In the genomic region with DNA sequence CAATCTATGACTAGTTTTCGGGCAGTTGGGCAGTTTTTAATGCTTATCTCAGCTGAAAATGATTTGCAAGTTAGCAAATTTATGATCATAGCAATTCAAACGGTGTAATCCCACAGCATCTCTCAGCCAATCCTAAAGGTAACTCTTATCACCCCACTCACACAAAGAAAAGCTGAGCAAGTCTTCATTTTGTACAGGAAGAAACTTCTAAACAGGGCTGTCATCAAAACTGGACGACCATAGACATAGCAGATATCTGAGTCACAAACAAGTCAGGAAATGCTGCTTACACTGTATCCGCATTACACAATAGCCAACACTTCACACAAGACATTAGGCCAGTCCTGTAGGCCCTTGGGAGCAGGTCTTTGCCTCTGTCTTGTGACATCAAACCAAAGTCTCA, we compare ENCODE assay signal across 11 cellular contexts. TPM values are rescaled to one million over a fixed set of nuclear protein-coding genes. Genes with fewer than 3 reads are reported as not detected.
A peak's percentile ranks its signal among the peaks of the same experiment; 100 is the strongest.
DNase-seq lines count a peak whose midpoint lies in the region; ATAC-seq and TF ChIP-seq lines count a peak whose summit lies in the region.
"Had no signal": no experiment of that assay in that cellular context is flagged by ENCODE, and none has a peak within 500 bp of the region (broad histone marks: within the 10 kb centered on the region; RNA-seq: fewer than 3 reads in every experiment).

No MANE protein-coding gene starts in this region.

- peaks cover 9% of the 10 kb centered on the region for H3K79me2 ChIP-seq in parathyroid adenoma

- H3K4me2 ChIP-seq in parathyroid adenoma (ENCODE audit: low read length), result peak overlapping the region; percentile 28

- DNase-seq in GM03348 (ENCODE audit: low spot score) (peak; percentile 82), RPMI7951 (ENCODE audit: low read depth) (peak; percentile 91), vagina (ENCODE audit: extremely low spot score in 2 of 2) (no peak)
- no peak for DNase-seq in stimulated activated naive B cell treated with anti-CD40 and anti-IgM and Interleukin-4, amounts not matched to agents 10 μg/mL and 1 μg/mL and 100 μg/mL, for 72 hours
- DNase-seq: H7, posterior cingulate gyrus had no signal

- intact Hi-C loops in vagina (cut with DNase I), result loop anchor here (5.0 kb wide), 1 partner anchor 611 kb away; no protein-coding TSS in a partner anchor

- H3K27ac Mint-ChIP-seq in stimulated activated naive B cell treated with anti-CD40 and anti-IgM and Interleukin-4, amounts not matched to agents 10 μg/mL and 1 μg/mL and 100 μg/mL, for 72 hours, result no peak overlapping the region
- H3K27ac Mint-ChIP-seq: IgD-negative memory B cell had no signal

- H3K4me1 ChIP-seq in parathyroid adenoma (peaks cover 22% of the 10 kb centered on the region), vagina (peaks cover 21% of the 10 kb centered on the region)

- no peak overlapping the region for H3K9ac ChIP-seq in parathyroid adenoma

- H2AFZ ChIP-seq in parathyroid adenoma, result peak overlapping the region; percentile 80

- H3K9me3 Mint-ChIP-seq in stimulated activated naive B cell treated with anti-CD40 and anti-IgM and Interleukin-4, amounts not matched to agents 10 μg/mL and 1 μg/mL and 100 μg/mL, for 72 hours, result no peaks in the 10 kb centered on the region
- H3K9me3 Mint-ChIP-seq: IgD-negative memory B cell had no signal

- no peak for TF ChIP-seq POLR2A in vagina (IDR thresholded peaks at IDR 0.05)

- H3K36me3 ChIP-seq in parathyroid adenoma (ENCODE audit: control insufficient read depth, insufficient read depth, low read length) (peaks cover 10% of the 10 kb centered on the region), vagina (no peaks in the 10 kb centered on the region)

- H3K4me1 Mint-ChIP-seq in stimulated activated naive B cell treated with anti-CD40 and anti-IgM and Interleukin-4, amounts not matched to agents 10 μg/mL and 1 μg/mL and 100 μg/mL, for 72 hours, result peaks cover 34 to 38% of the 10 kb centered on the region in 2 donors

- peak; percentile 68 for ATAC-seq in esophagus mucosa
- ATAC-seq in stimulated activated naive B cell treated with anti-CD40 and anti-IgM and Interleukin-4, amounts not matched to agents 10 μg/mL and 1 μg/mL and 100 μg/mL, for 72 hours (replicated peaks), result no peak
- no peak for ATAC-seq in GM18511 (IDR thresholded peaks at IDR 0.05; ENCODE audit: unreplicated experiment)
- no peak for ATAC-seq in HG02642 (IDR thresholded peaks at IDR 0.05; ENCODE audit: poor library complexity, unreplicated experiment)

- no peaks in the 10 kb centered on the region for H3K36me3 Mint-ChIP-seq in stimulated activated naive B cell treated with anti-CD40 and anti-IgM and Interleukin-4, amounts not matched to agents 10 μg/mL and 1 μg/mL and 100 μg/mL, for 72 hours
- H3K36me3 Mint-ChIP-seq: IgD-negative memory B cell had no signal

- H3K9me3 ChIP-seq in parathyroid adenoma (ENCODE audit: control insufficient read depth, low read length) (no peaks in the 10 kb centered on the region), vagina (no peaks in the 10 kb centered on the region)

- H3K4me3 ChIP-seq in parathyroid adenoma (ENCODE audit: low read depth, low read length) (peak overlapping the region; percentile 18), vagina (no peak overlapping the region)

- H3K27me3 Mint-ChIP-seq in stimulated activated naive B cell treated with anti-CD40 and anti-IgM and Interleukin-4, amounts not matched to agents 10 μg/mL and 1 μg/mL and 100 μg/mL, for 72 hours, result peaks cover 17 to 20% of the 10 kb centered on the region in 2 donors
- H3K27me3 Mint-ChIP-seq: IgD-negative memory B cell had no signal

- peak overlapping the region; percentile 94 for H3K27ac ChIP-seq in parathyroid adenoma
- no peak overlapping the region for H3K27ac ChIP-seq in vagina

- no peak overlapping the region for H3K4me3 Mint-ChIP-seq in stimulated activated naive B cell treated with anti-CD40 and anti-IgM and Interleukin-4, amounts not matched to agents 10 μg/mL and 1 μg/mL and 100 μg/mL, for 72 hours

- TF ChIP-seq CTCF in parathyroid adenoma (IDR thresholded peaks at IDR 0.05), result no peak
- TF ChIP-seq CTCF in vagina (IDR thresholded peaks at IDR 0.05), result no peak

- H3K27me3 ChIP-seq in parathyroid adenoma (ENCODE audit: control insufficient read depth, insufficient read depth, low read length) (no peaks in the 10 kb centered on the region), vagina (no peaks in the 10 kb centered on the region)

RNA-seq across cellular contexts. Expression of gene ENC1, which starts 2.6 kb away (rescaled TPM):
- 23.3 and 24.0 TPM in 2 replicates for total RNA-seq in RPMI7951 (2014; rRNA removed; shearing (Covaris generic))
- total RNA-seq in esophagus mucosa (2.6 TPM), vagina (7.1 TPM)

RNA-seq across cellular contexts. Expression of gene HEXB, which starts 41.9 kb away (rescaled TPM):
- 162 and 180 TPM in 2 replicates for total RNA-seq in RPMI7951 (2014; rRNA removed; shearing (Covaris generic))
- total RNA-seq in esophagus mucosa (52.6 TPM), vagina (118 TPM)

Comparison
In these comparisons a context has a peak if more than half of its experiments do, and no peak if none do; other contexts are left out.
1. DNase-seq: peak in GM03348 (single experiment) and RPMI7951 (single experiment); none in stimulated activated naive B cell treated with anti-CD40 and anti-IgM and Interleukin-4, amounts not matched to agents 10 μg/mL and 1 μg/mL and 100 μg/mL, for 72 hours (single experiment) and vagina (0 of 2).